Comparison of ENCODE assay signal across 9 cellular contexts in the genomic region with DNA sequence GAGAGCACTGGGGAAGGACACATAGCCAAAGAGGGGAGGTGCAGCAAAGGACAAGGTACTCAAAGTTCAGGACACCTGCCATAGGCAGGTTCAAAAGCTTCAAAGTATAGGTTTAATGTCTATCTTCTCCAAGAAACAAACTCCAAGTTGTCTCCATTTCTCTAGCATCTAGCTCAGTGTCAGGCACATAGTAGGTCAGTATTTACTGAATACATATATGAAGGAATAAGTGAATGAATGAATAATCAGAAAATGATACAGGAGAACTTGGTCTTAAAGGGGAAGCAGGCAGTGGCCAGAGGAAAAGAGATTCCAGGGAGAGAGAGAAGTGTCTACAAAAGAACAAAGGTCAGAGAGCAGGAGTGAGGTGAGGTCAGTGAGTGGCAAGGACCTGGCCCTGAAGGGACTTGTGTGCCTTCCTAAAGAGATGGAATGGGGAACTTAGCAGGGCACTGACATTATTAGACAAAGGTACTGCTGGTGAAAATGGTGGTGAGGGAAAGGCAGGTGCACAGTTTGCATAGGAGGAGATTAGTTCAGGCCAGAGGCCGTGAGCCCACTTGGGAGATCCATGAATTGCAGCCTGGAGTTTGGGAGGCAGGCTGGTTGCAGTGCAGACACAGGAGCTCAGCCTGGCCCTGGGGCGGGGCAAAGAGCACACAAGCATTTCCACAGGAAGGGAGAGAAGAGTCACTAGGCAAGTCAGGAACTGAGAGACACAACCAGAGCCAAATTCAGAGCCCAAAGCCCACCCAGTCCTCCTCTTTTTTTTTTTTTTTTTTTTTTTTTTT. TPM values are rescaled to one million over a fixed set of nuclear protein-coding genes. Genes with fewer than 3 reads are reported as not detected.
DNase-seq lines count a peak whose midpoint lies in the region; ATAC-seq and TF ChIP-seq lines count a peak whose summit lies in the region.
"Had no signal": no experiment of that assay in that cellular context is flagged by ENCODE, and none has a peak within 500 bp of the region (broad histone marks: within the 10 kb centered on the region; RNA-seq: fewer than 3 reads in every experiment).

No MANE protein-coding gene starts in this region.

- peaks cover 13% of the 10 kb centered on the region for H3K79me2 ChIP-seq in PC-9 (ENCODE audit: low read depth)
- H3K79me2 ChIP-seq in osteoblast (ENCODE audit: insufficient read depth, low read length): peaks cover 92% of the 10 kb centered on the region

- H4K20me1 ChIP-seq in PC-9 (ENCODE audit: insufficient read depth) (no peaks in the 10 kb centered on the region; the same call in 1 of the 2 replicates), osteoblast (ENCODE audit: insufficient read depth, low read length) (peaks cover 4% of the 10 kb centered on the region)

- CTCF ChIA-PET in PC-9 (lab: Charles Lee): no interaction called here

- H3K36me3 ChIP-seq in PC-9 (ENCODE audit: low read depth) (no peaks in the 10 kb centered on the region), esophagus (ENCODE audit: control insufficient read depth in 2 of 2, insufficient read depth in 2 of 2, low read length in 1 of 2) (peaks cover 3 to 8% of the 10 kb centered on the region in 2 donors), osteoblast (ENCODE audit: insufficient read depth, low read length) (peaks cover 16% of the 10 kb centered on the region)

- no peaks in the 10 kb centered on the region for H3K9me2 ChIP-seq in PC-9 (ENCODE audit: insufficient read depth)

- peak; percentile 63 for DNase-seq in GM03348 (ENCODE audit: low spot score)
- peak in 1 of 2 experiments; percentile 29 for DNase-seq in PC-9
- DNase-seq in osteoblast (ENCODE audit: insufficient read length, low spot score, missing footprints): peak; percentile 56
- no peak for DNase-seq in retina
- DNase-seq in NCI-H1436 (lab: John Stamatoyannopoulos, UW): no peak
- DNase-seq in mesenteric fat pad (ENCODE audit: low spot score): no peak

- TF ChIP-seq CTCF in PC-9 (conservative IDR thresholded peaks at IDR 0.05): no peak
- no peak for TF ChIP-seq CTCF in osteoblast (IDR thresholded peaks at IDR 0.05; ENCODE audit: extremely low read depth, low read depth, low read length)

- no TSS peak for BruUV-seq in PC-9 (replicated peaks; lab: Mats Ljungman, UMichigan)

- H2AFZ ChIP-seq in PC-9 (no peak overlapping the region), osteoblast (ENCODE audit: low read length) (no peak overlapping the region)

- H3K4me3 ChIP-seq in PC-9 (no peak overlapping the region), esophagus (ENCODE audit: low read depth in 1 of 2, low read length in 2 of 2) (no peak overlapping the region), osteoblast (ENCODE audit: insufficient read depth, low read length) (no peak overlapping the region)
- H3K4me3 ChIP-seq: thoracic aorta had no signal

- POLR2A ChIA-PET in PC-9 (lab: Charles Lee; ENCODE audit: unreplicated experiment): interaction anchor here (0.7 kb wide), 1 partner anchor 48 kb away, joined by 27 read pairs; no protein-coding TSS in a partner anchor

- ATAC-seq in HG03097 (IDR thresholded peaks at IDR 0.05; ENCODE audit: low FRiP score, unreplicated experiment): no peak

- H3F3A ChIP-seq in PC-9 (ENCODE audit: insufficient read depth, low read depth): peaks cover 18% of the 10 kb centered on the region; the same call in 1 of the 2 replicates

- H3K27ac ChIP-seq in PC-9 (peak overlapping the region; percentile 62), esophagus (ENCODE audit: low read depth in 2 of 2, low read length in 1 of 2) (peak overlapping the region; percentile 79 to 90), osteoblast (ENCODE audit: low read depth, low read length) (peak overlapping the region; percentile 82)

- H3K9me3 ChIP-seq in PC-9 (ENCODE audit: insufficient read depth, low read depth) (no peaks in the 10 kb centered on the region), esophagus (ENCODE audit: control insufficient read depth in 2 of 2, insufficient read depth in 1 of 2, low read depth in 1 of 2, low read length in 1 of 2) (no peaks in the 10 kb centered on the region), osteoblast (ENCODE audit: low read depth, low read length) (no peaks in the 10 kb centered on the region)
- H3K9me3 ChIP-seq: thoracic aorta had no signal

- 36 to 38% methylated on average over 2 of the region's 2 CpGs for WGBS in esophagus, 2 donors

- intact Hi-C loops in PC-9 (cut with micrococcal nuclease; ENCODE audit: unreplicated experiment): no loop called here

- peaks cover 33% of the 10 kb centered on the region for H3K4me1 ChIP-seq in PC-9 (replicated peaks; ENCODE audit: insufficient read depth)
- H3K4me1 ChIP-seq in esophagus (ENCODE audit: control insufficient read depth in 2 of 2, insufficient read depth in 2 of 2, low read length in 1 of 2): peaks cover 13 to 33% of the 10 kb centered on the region in 2 donors
- H3K4me1 ChIP-seq in osteoblast (ENCODE audit: insufficient read depth, low read length): peaks cover 41% of the 10 kb centered on the region

- peak overlapping the region; percentile 66 for H3K4me2 ChIP-seq in PC-9
- H3K4me2 ChIP-seq in osteoblast (ENCODE audit: insufficient read depth, low read length): peak overlapping the region; percentile 46

- H3K27me3 ChIP-seq in PC-9 (ENCODE audit: insufficient read depth, low read depth): no peaks in the 10 kb centered on the region
- no peaks in the 10 kb centered on the region for H3K27me3 ChIP-seq in esophagus (ENCODE audit: control insufficient read depth in 1 of 2, insufficient read depth in 2 of 2, low read length in 2 of 2)
- H3K27me3 ChIP-seq in osteoblast (ENCODE audit: insufficient read depth, low read length): no peaks in the 10 kb centered on the region

RNA-seq across cellular contexts. Expression of gene TBC1D2B, which starts 21.4 kb away (rescaled TPM):
- total RNA-seq in PC-9 (2021) (27.7 and 28.3 TPM in 2 replicates), osteoblast (57.8 and 58.3 TPM in 2 replicates), mesenteric fat pad (82.0 TPM)
- 1 to 10 TPM; 5.1 to 7.0 TPM for polyA plus RNA-seq in esophagus

RNA-seq across cellular contexts. Expression of gene SH2D7, which starts 36.2 kb away (rescaled TPM):
- not detected in 2 replicates for total RNA-seq in PC-9 (2021)
- not detected for polyA plus RNA-seq in esophagus
- total RNA-seq in osteoblast: not detected in 2 replicates
- not detected for total RNA-seq in mesenteric fat pad
- total RNA-seq: thoracic aorta had no signal

Comparison
In these comparisons a context has a peak if more than half of its experiments do, and no peak if none do; other contexts are left out.
1. DNase-seq: peak in GM03348 (single experiment) and osteoblast (single experiment); none in retina (single experiment), NCI-H1436 (single experiment) and mesenteric fat pad (single experiment).
2. Peak in every context shown above with its lines, with median percentiles within 50 percentile points of each other: H3K27ac ChIP-seq.